16 cellular contexts compared by ENCODE assay signal in the genomic region with DNA sequence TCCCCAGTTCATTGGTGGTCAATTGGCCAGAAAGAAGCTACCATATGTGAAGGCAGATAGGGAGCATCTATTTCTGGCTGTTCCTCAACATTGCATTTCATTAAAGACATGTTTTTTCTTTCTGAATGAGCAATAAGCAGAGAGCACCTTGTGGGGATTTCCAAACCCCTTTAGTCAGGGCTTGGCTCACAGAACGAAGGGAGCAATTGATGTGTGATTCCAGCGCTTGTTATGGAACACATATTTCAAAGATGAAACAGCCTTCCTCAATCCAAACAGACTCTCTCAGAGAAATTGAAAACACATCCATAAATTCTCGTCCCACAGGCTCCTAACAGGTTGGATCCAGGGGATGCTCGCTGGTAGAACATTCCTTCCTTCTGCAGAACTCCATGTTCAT.
A peak's percentile ranks its signal among the peaks of the same experiment; 100 is the strongest.
DNase-seq lines count a peak whose midpoint lies in the region; ATAC-seq and TF ChIP-seq lines count a peak whose summit lies in the region.
"Had no signal": no experiment of that assay in that cellular context is flagged by ENCODE, and none has a peak within 500 bp of the region (broad histone marks: within the 10 kb centered on the region; RNA-seq: fewer than 3 reads in every experiment).

No MANE protein-coding gene starts in this region.

- H2AFZ ChIP-seq in mammary epithelial cell (ENCODE audit: low read depth, low read length): no peak overlapping the region
- no peak overlapping the region for H2AFZ ChIP-seq in mesenchymal stem cell (ENCODE audit: low read depth, low read length)

- CTCF ChIA-PET in mammary epithelial cell (lab: Charles Lee; ENCODE audit: low non-redundant PET): no interaction called here

- H3K4me2 ChIP-seq in mammary epithelial cell (ENCODE audit: insufficient read depth, low read depth, low read length) (no peak overlapping the region), mesenchymal stem cell (ENCODE audit: low read length, poor library complexity, severe bottlenecking) (no peak overlapping the region)

- H4K91ac ChIP-seq in mesenchymal stem cell (ENCODE audit: low read length): no peak overlapping the region

- no peaks in the 10 kb centered on the region for H3K9me3 ChIP-seq in mammary epithelial cell (replicated peaks; ENCODE audit: insufficient read depth, low read length)
- no peaks in the 10 kb centered on the region for H3K9me3 ChIP-seq in mesenchymal stem cell (ENCODE audit: control insufficient read depth, low read length)
- H3K9me3 ChIP-seq: left ventricle myocardium inferior had no signal

- peaks cover 8% of the 10 kb centered on the region for H3K4me1 ChIP-seq in mammary epithelial cell (ENCODE audit: insufficient read depth, low read length)
- no peaks in the 10 kb centered on the region for H3K4me1 ChIP-seq in mesenchymal stem cell (ENCODE audit: control insufficient read depth, insufficient read depth, low read depth, low read length)
- H3K4me1 ChIP-seq: left ventricle myocardium inferior had no signal

- WGBS in mammary epithelial cell (ENCODE audit: low coverage, missing lambda C conversion rate): 28% methylated on average over 4 of the region's 4 CpGs
- WGBS in mesenchymal stem cell: 69% methylated on average over 4 of the region's 4 CpGs

- ATAC-seq in HG02885 (IDR thresholded peaks at IDR 0.05; ENCODE audit: poor library complexity, unreplicated experiment): peak; percentile 41
- ATAC-seq in GM18511 (IDR thresholded peaks at IDR 0.05; ENCODE audit: unreplicated experiment): no peak
- ATAC-seq: activated CD8-positive, alpha-beta T cell treated with anti-CD3 and anti-CD28 coated beads for 36 hours; K562; Panc1 had no signal

- H3K27ac ChIP-seq in mammary epithelial cell (ENCODE audit: insufficient read depth, low read depth, low read length) (no peak overlapping the region), mesenchymal stem cell (ENCODE audit: low read length, poor library complexity, severe bottlenecking) (peak overlapping the region; percentile 59)
- H3K27ac ChIP-seq: left ventricle myocardium inferior had no signal

- no TSS peak for BruUV-seq in mammary epithelial cell (replicated peaks; lab: Mats Ljungman, UMichigan)

- DNase-seq in AG09319 (ENCODE audit: extremely low read depth, low read depth): peak; percentile 63
- peak; percentile 76 for DNase-seq in mammary epithelial cell
- peak; percentile 39 for DNase-seq in mesenchymal stem cell
- DNase-seq in DMS53 treated with DMSO at 0.1 percent for 48 hours (lab: John Stamatoyannopoulos, UW; ENCODE audit: unreplicated experiment): no peak
- no peak for DNase-seq in NCI-H146 treated with DMSO at 0.1 percent for 48 hours (lab: John Stamatoyannopoulos, UW; ENCODE audit: unreplicated experiment)
- DNase-seq in NCI-H2196 treated with DMSO at 0.1 percent for 48 hours (lab: John Stamatoyannopoulos, UW; ENCODE audit: unreplicated experiment): no peak
- DNase-seq: activated CD8-positive, alpha-beta T cell treated with anti-CD3 and anti-CD28 coated beads for 36 hours; CD4-positive, CD25-positive, alpha-beta regulatory T cell; H9; head of caudate nucleus; left ventricle myocardium inferior; T-helper 2 cell had no signal

- no peak overlapping the region for H3K14ac ChIP-seq in mesenchymal stem cell (ENCODE audit: low read length in 2 of 2)

- H4K20me1 ChIP-seq in mammary epithelial cell (ENCODE audit: insufficient read depth, low read length): no peaks in the 10 kb centered on the region

- in situ Hi-C loops in mammary epithelial cell (cut with MboI; ENCODE audit: low sequenced_read_pairs in 2 of 2): no loop called here

- H2AK5ac ChIP-seq in mesenchymal stem cell (ENCODE audit: low read length, severe bottlenecking): no peak overlapping the region

- no peak overlapping the region for H2BK12ac ChIP-seq in mesenchymal stem cell (ENCODE audit: low read length in 2 of 2)

- H2BK120ac ChIP-seq in mesenchymal stem cell (ENCODE audit: low read depth, low read length): no peak overlapping the region

- H3K18ac ChIP-seq in mesenchymal stem cell (ENCODE audit: low read depth in 1 of 2, low read length in 2 of 2): no peak overlapping the region

- H3K27me3 ChIP-seq in mammary epithelial cell (ENCODE audit: insufficient read depth, low read length) (no peaks in the 10 kb centered on the region), mesenchymal stem cell (ENCODE audit: control insufficient read depth in 1 of 2, insufficient read depth in 1 of 2, low read length in 2 of 2) (peaks cover 0 to 3% of the 10 kb centered on the region in 2 experiments)

- H3K4me3 ChIP-seq in mammary epithelial cell (replicated peaks in 1 of 3; ENCODE audit: insufficient read depth in 1 of 3, low read depth in 2 of 3, low read length in 3 of 3) (no peak overlapping the region), mesenchymal stem cell (ENCODE audit: insufficient read depth in 1 of 2, low read depth in 1 of 2, low read length in 2 of 2) (no peak overlapping the region)
- H3K4me3 ChIP-seq: K562, left ventricle myocardium inferior had no signal

- H2BK5ac ChIP-seq in mesenchymal stem cell (ENCODE audit: low read depth, low read length, poor library complexity, severe bottlenecking): no peak overlapping the region

- H2BK15ac ChIP-seq in mesenchymal stem cell (ENCODE audit: low read depth, poor library complexity, severe bottlenecking): no peak overlapping the region

- dilution Hi-C loops in mammary epithelial cell (cut with HindIII; ENCODE audit: low sequenced_read_pairs): no loop called here

- no peaks in the 10 kb centered on the region for H3K79me1 ChIP-seq in mesenchymal stem cell (replicated peaks; ENCODE audit: low read length, poor library complexity, severe bottlenecking)

- H3K9ac ChIP-seq in mammary epithelial cell (ENCODE audit: insufficient read depth, low read length) (no peak overlapping the region), mesenchymal stem cell (ENCODE audit: low read length) (no peak overlapping the region)

- H3K4ac ChIP-seq in mesenchymal stem cell (ENCODE audit: low read depth in 1 of 2, low read length in 2 of 2): no peak overlapping the region

- intact Hi-C loops in mammary epithelial cell (cut with micrococcal nuclease): no loop called here

- H3K36me3 ChIP-seq in mammary epithelial cell (ENCODE audit: insufficient read depth, low read length) (no peaks in the 10 kb centered on the region), mesenchymal stem cell (ENCODE audit: control insufficient read depth in 1 of 2, insufficient read depth in 2 of 2, low read depth in 1 of 2, low read length in 2 of 2) (no peaks in the 10 kb centered on the region)
- H3K36me3 ChIP-seq: left ventricle myocardium inferior had no signal

- no peaks in the 10 kb centered on the region for H3K79me2 ChIP-seq in mammary epithelial cell (ENCODE audit: insufficient read depth, low read length)

- H3K23ac ChIP-seq in mesenchymal stem cell (ENCODE audit: low read length in 2 of 2): no peak overlapping the region

- TF ChIP-seq CTCF in AG09319 (IDR thresholded peaks at IDR 0.05; ENCODE audit: low read depth, low read length): no peak
- no peak for TF ChIP-seq CTCF in mammary epithelial cell (conservative IDR thresholded peaks at IDR 0.05 in 1 of 2, IDR thresholded peaks at IDR 0.05 in 1 of 2; ENCODE audit: extremely low read depth in 1 of 2, insufficient read depth in 1 of 2, low read depth in 1 of 2, low read length in 2 of 2)

- no peak overlapping the region for H4K8ac ChIP-seq in mesenchymal stem cell (ENCODE audit: low read length)

Comparison
In these comparisons a context has a peak if more than half of its experiments do, and no peak if none do; other contexts are left out.
1. DNase-seq: peak in AG09319 (single experiment), mammary epithelial cell (single experiment) and mesenchymal stem cell (single experiment); none in DMS53 treated with DMSO at 0.1 percent for 48 hours (single experiment), NCI-H146 treated with DMSO at 0.1 percent for 48 hours (single experiment) and NCI-H2196 treated with DMSO at 0.1 percent for 48 hours (single experiment).